ENCODE assay signal across 8 cellular contexts in genomic region chr5:54520940-54521339, GRCh38. TPM values are rescaled to one million over a fixed set of nuclear protein-coding genes. Genes with fewer than 3 reads are reported as not detected.
A peak's percentile ranks its signal among the peaks of the same experiment; 100 is the strongest.
DNase-seq lines count a peak whose midpoint lies in the region; ATAC-seq and TF ChIP-seq lines count a peak whose summit lies in the region.

No MANE protein-coding gene starts in this region.

- H3K27me3 ChIP-seq in CD4-positive, alpha-beta T cell (ENCODE audit: control insufficient read depth, insufficient read depth, low read length): no peaks in the 10 kb centered on the region
- no peaks in the 10 kb centered on the region for H3K27me3 ChIP-seq in Panc1 (ENCODE audit: control insufficient read depth, insufficient read depth, low read length)

- no peak for DNase-seq in CD4-positive, alpha-beta T cell
- DNase-seq in Panc1 (ENCODE audit: low read depth, low spot score) (no peak), epithelial cell of prostate (ENCODE audit: low read depth, low spot score) (no peak), osteocyte (ENCODE audit: extremely low spot score, unreplicated experiment) (no peak), GM10266 (ENCODE audit: extremely low spot score) (no peak), nucleus accumbens (lab: John Stamatoyannopoulos, UW) (no peak)

- in situ Hi-C loops in Panc1 (cut with HindIII; ENCODE audit: low pct_unique_long_range_greater_than_20kb, low sequenced_read_pairs): no loop called here

- H3K27ac ChIP-seq in CD4-positive, alpha-beta T cell (ENCODE audit: low read depth, low read length): no peak overlapping the region
- H3K27ac ChIP-seq in Panc1 (ENCODE audit: low read length) (peak overlapping the region; percentile 57; the same call in 1 of the 2 replicates), epithelial cell of prostate (peak overlapping the region; percentile 61)

- no TSS peak for BruUV-seq in Panc1 (replicated peaks; lab: Mats Ljungman, UMichigan)

- peaks cover 34% of the 10 kb centered on the region for H3K4me1 Mint-ChIP-seq in CD4-positive, alpha-beta T cell (ENCODE audit: low read depth)
- peaks cover 67% of the 10 kb centered on the region for H3K4me1 Mint-ChIP-seq in osteocyte (ENCODE audit: unreplicated experiment)

- intact Hi-C loops in CD4-positive, alpha-beta T cell (cut with DNase I, micrococcal nuclease): no loop called here
- intact Hi-C loops in Panc1 (cut with micrococcal nuclease; ENCODE audit: unreplicated experiment): no loop called here

- POLR2A ChIA-PET in CD4-positive, alpha-beta T cell (lab: Charles Lee): no interaction called here
- POLR2A ChIA-PET in Panc1 (lab: Charles Lee): no interaction called here

- H3K9me3 ChIP-seq in CD4-positive, alpha-beta T cell (ENCODE audit: control insufficient read depth, low read length): no peaks in the 10 kb centered on the region
- H3K9me3 ChIP-seq in Panc1 (ENCODE audit: control insufficient read depth, insufficient read depth, low read depth, low read length): no peaks in the 10 kb centered on the region

- TF ChIP-seq CTCF in CD4-positive, alpha-beta T cell (IDR thresholded peaks at IDR 0.05): no peak
- TF ChIP-seq CTCF in Panc1 (IDR thresholded peaks at IDR 0.05): no peak
- TF ChIP-seq CTCF in osteocyte (IDR thresholded peaks at IDR 0.05): no peak
- TF ChIP-seq CTCF in GM10266 (IDR thresholded peaks at IDR 0.05; ENCODE audit: control insufficient read depth, insufficient read depth, low read depth, missing control alignments): no peak

- CTCF ChIA-PET in CD4-positive, alpha-beta T cell (lab: Charles Lee): no interaction called here
- CTCF ChIA-PET in Panc1 (lab: Charles Lee): no interaction called here

- H3K4me3 ChIP-seq in Panc1 (ENCODE audit: low read depth in 2 of 2, low read length in 2 of 2): peak overlapping the region; percentile 29 to 54

- peaks cover 16% of the 10 kb centered on the region for H3K36me3 Mint-ChIP-seq in CD4-positive, alpha-beta T cell (ENCODE audit: low read depth)
- H3K36me3 Mint-ChIP-seq in osteocyte (ENCODE audit: unreplicated experiment): peaks cover 10% of the 10 kb centered on the region

- H3K27ac Mint-ChIP-seq in CD4-positive, alpha-beta T cell: no peak overlapping the region
- peak overlapping the region; percentile 91 for H3K27ac Mint-ChIP-seq in osteocyte (ENCODE audit: unreplicated experiment)

- no peaks in the 10 kb centered on the region for H3K36me3 ChIP-seq in Panc1 (ENCODE audit: control insufficient read depth, insufficient read depth, low read length)

- ATAC-seq in CD4-positive, alpha-beta T cell (ENCODE audit: poor library complexity): no peak
- ATAC-seq in Panc1: no peak
- ATAC-seq in HG02642 (IDR thresholded peaks at IDR 0.05; ENCODE audit: poor library complexity, unreplicated experiment): no peak
- no peak for ATAC-seq in HG02981 (IDR thresholded peaks at IDR 0.05; ENCODE audit: unreplicated experiment)

- peak overlapping the region; percentile 87 for H3K4me3 Mint-ChIP-seq in CD4-positive, alpha-beta T cell
- H3K4me3 Mint-ChIP-seq in osteocyte (ENCODE audit: unreplicated experiment): peak overlapping the region; percentile 84

- H3K4me1 ChIP-seq in Panc1 (ENCODE audit: control insufficient read depth, insufficient read depth, low read length): peaks cover 21% of the 10 kb centered on the region

- H3K27me3 Mint-ChIP-seq in CD4-positive, alpha-beta T cell: no peaks in the 10 kb centered on the region
- H3K27me3 Mint-ChIP-seq in osteocyte (ENCODE audit: unreplicated experiment): no peaks in the 10 kb centered on the region

- H3K9me3 Mint-ChIP-seq in CD4-positive, alpha-beta T cell: no peaks in the 10 kb centered on the region
- no peaks in the 10 kb centered on the region for H3K9me3 Mint-ChIP-seq in osteocyte (ENCODE audit: unreplicated experiment)

RNA-seq across cellular contexts. Expression of gene SNX18, which starts 3.4 kb away (rescaled TPM):
- 10 to 100 TPM; 10.1 to 10.3 TPM for total RNA-seq in CD4-positive, alpha-beta T cell
- total RNA-seq in Panc1 (2021; ENCODE audit: unreplicated experiment): 14.4 TPM
- 13.9 TPM for polyA plus RNA-seq in Panc1 (2012; ENCODE audit: insufficient read length)
- 27.3 and 28.8 TPM in 2 replicates for total RNA-seq in osteocyte
